8 cellular contexts compared by ENCODE assay signal in the genomic region with DNA sequence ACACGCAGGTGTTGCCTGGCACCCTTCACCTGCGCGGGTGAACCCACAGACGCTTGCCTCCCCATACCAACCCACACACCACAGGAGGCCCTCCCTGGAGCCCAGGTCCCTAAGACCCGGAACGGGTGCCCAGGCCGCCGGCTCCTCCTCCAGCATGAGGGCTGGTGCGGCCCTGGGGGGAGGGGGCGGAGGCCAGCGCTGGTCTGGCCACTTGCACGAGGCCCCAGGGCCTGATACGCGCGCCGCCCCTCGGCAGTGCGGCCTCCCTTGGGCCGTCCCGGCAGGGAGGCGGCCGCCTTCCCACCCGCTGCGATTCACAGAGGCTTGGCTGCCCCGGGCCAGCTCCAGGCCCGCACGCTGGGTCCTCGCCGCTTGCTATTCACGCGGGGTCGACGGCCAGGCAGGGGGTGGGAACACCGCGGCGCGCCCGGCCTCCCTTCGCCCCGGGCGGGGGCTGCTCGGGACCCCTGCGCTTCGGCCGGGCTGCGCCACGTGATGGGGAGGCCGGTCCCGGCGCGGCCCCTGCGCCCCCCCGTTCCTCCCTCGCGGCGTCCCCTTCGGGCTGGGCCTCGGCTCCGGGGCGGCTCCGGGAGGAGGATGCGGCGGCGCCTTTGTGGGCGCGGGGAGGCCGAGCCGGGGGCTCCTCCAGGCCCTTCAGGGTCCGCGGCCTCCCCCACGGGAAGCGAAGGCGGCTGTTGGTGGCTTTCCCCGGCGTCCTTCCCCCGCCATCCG. TPM values are rescaled to one million over a fixed set of nuclear protein-coding genes. Genes with fewer than 3 reads are reported as not detected.
A peak's percentile ranks its signal among the peaks of the same experiment; 100 is the strongest.
DNase-seq lines count a peak whose midpoint lies in the region; ATAC-seq and TF ChIP-seq lines count a peak whose summit lies in the region.

No MANE protein-coding gene starts in this region.

- H3K27me3 ChIP-seq in fibroblast of lung (ENCODE audit: control insufficient read depth, insufficient read depth, low read length), result no peaks in the 10 kb centered on the region

- no peak overlapping the region for H3K27ac Mint-ChIP-seq in nephron progenitor cell

- peaks cover 27% of the 10 kb centered on the region for H3K36me3 ChIP-seq in fibroblast of lung (ENCODE audit: control insufficient read depth, insufficient read depth, low read length)

- H3K27me3 Mint-ChIP-seq in nephron progenitor cell (ENCODE audit: low read depth, poor library complexity), result no peaks in the 10 kb centered on the region

- peak overlapping the region; percentile 95 for H3K4me2 ChIP-seq in fibroblast of lung (ENCODE audit: extremely low read depth, insufficient read depth, low read length)

- peaks cover 1% of the 10 kb centered on the region for H4K20me1 ChIP-seq in fibroblast of lung (ENCODE audit: control insufficient read depth, extremely low read depth, insufficient read depth, low read length)

- H3K4me3 Mint-ChIP-seq in nephron progenitor cell, result peak overlapping the region; percentile 77

- H2AFZ ChIP-seq in fibroblast of lung (ENCODE audit: low read length), result no peak overlapping the region

- TF ChIP-seq CTCF in fibroblast of lung (conservative IDR thresholded peaks at IDR 0.05 in 1 of 2, IDR thresholded peaks at IDR 0.05 in 1 of 2; ENCODE audit: low read depth in 1 of 2, low read length in 2 of 2), result no peak
- no peak for TF ChIP-seq CTCF in nephron progenitor cell (IDR thresholded peaks at IDR 0.05)

- H3K4me1 ChIP-seq in fibroblast of lung (ENCODE audit: control insufficient read depth, extremely low read depth, insufficient read depth, low read length), result peaks cover 14% of the 10 kb centered on the region

- peaks cover 44% of the 10 kb centered on the region for H3K79me2 ChIP-seq in fibroblast of lung (ENCODE audit: control insufficient read depth, insufficient read depth, low read length)

- ATAC-seq in GM18511 (IDR thresholded peaks at IDR 0.05; ENCODE audit: unreplicated experiment), result peak; percentile 9
- no peak for ATAC-seq in GM21576 (IDR thresholded peaks at IDR 0.05; ENCODE audit: unreplicated experiment)

- peaks cover 39% of the 10 kb centered on the region for H3K4me1 Mint-ChIP-seq in nephron progenitor cell

- no peaks in the 10 kb centered on the region for H3K36me3 Mint-ChIP-seq in nephron progenitor cell (ENCODE audit: low read depth)

- H3K9me3 Mint-ChIP-seq in nephron progenitor cell, result no peaks in the 10 kb centered on the region

- DNase-seq in AG20443 (ENCODE audit: low spot score) (peak; percentile 86), HuH-7.5 (ENCODE audit: low spot score) (peak; percentile 77), fibroblast of lung (ENCODE audit: low read depth in 2 of 2) (peak; percentile 47 to 58), nephron progenitor cell (peak; percentile 69), NCI-H2029 treated with DMSO at 0.1 percent for 48 hours (lab: John Stamatoyannopoulos, UW) (no peak)
- peak; percentile 40 for DNase-seq in activated CD8-positive, alpha-beta memory T cell treated with anti-CD3 and anti-CD28 coated beads, Interleukin-2, amount 50 U/mL, for 4 hours

- H3K27ac ChIP-seq in fibroblast of lung (ENCODE audit: insufficient read depth, low read length), result peak overlapping the region; percentile 77

- H3K9ac ChIP-seq in fibroblast of lung (ENCODE audit: insufficient read depth, low read length), result peak overlapping the region; percentile 83

- no peaks in the 10 kb centered on the region for H3K9me3 ChIP-seq in fibroblast of lung (ENCODE audit: control insufficient read depth, insufficient read depth, low read depth, low read length)

- H3K4me3 ChIP-seq in fibroblast of lung (replicated peaks in 1 of 4; ENCODE audit: control extremely low read depth in 1 of 4, insufficient read depth in 1 of 4, low read depth in 3 of 4, low read length in 4 of 4), result peak overlapping the region; percentile 65 to 83 (median 82)

RNA-seq across cellular contexts. Expression of a gene that starts 0.7 kb away (rescaled TPM):
- 85.0 and 242 TPM in 2 replicates for total RNA-seq in fibroblast of lung
- polyA plus RNA-seq in fibroblast of lung, result 36.8 and 84.2 TPM in 2 replicates
- polyA plus RNA-seq in fibroblast of lung (2012), result 140 and 309 TPM in 2 replicates
- 297 and 334 TPM in 2 replicates for polyA minus RNA-seq in fibroblast of lung (ENCODE audit: low replicate concordance)

RNA-seq across cellular contexts. Expression of a gene that starts 31.7 kb away (rescaled TPM):
- 41.0 and 46.2 TPM in 2 replicates for total RNA-seq in fibroblast of lung
- 24.6 and 40.9 TPM in 2 replicates for polyA plus RNA-seq in fibroblast of lung
- polyA plus RNA-seq in fibroblast of lung (2012), result 31.9 and 53.3 TPM in 2 replicates
- polyA minus RNA-seq in fibroblast of lung (ENCODE audit: low replicate concordance), result 21.8 and 64.3 TPM in 2 replicates

RNA-seq across cellular contexts. Expression of a gene that starts 45.7 kb away (rescaled TPM):
- 67.0 and 76.6 TPM in 2 replicates for total RNA-seq in fibroblast of lung
- polyA plus RNA-seq in fibroblast of lung, result 53.3 and 86.1 TPM in 2 replicates
- 79.8 and 124 TPM in 2 replicates for polyA plus RNA-seq in fibroblast of lung (2012)
- 169 and 221 TPM in 2 replicates for polyA minus RNA-seq in fibroblast of lung (ENCODE audit: low replicate concordance)

RNA-seq across cellular contexts. Expression of a gene that starts 45.7 kb away (rescaled TPM):
- 38.5 and 48.9 TPM in 2 replicates for total RNA-seq in fibroblast of lung
- polyA plus RNA-seq in fibroblast of lung, result 14.1 and 14.5 TPM in 2 replicates
- 39.8 and 46.6 TPM in 2 replicates for polyA plus RNA-seq in fibroblast of lung (2012)
- 53.6 and 71.2 TPM in 2 replicates for polyA minus RNA-seq in fibroblast of lung (ENCODE audit: low replicate concordance)

RNA-seq across cellular contexts. Expression of a gene that starts 59.9 kb away (rescaled TPM):
- 38.3 and 43.6 TPM in 2 replicates for total RNA-seq in fibroblast of lung
- 34.8 and 75.3 TPM in 2 replicates for polyA plus RNA-seq in fibroblast of lung
- 48.1 and 90.1 TPM in 2 replicates for polyA plus RNA-seq in fibroblast of lung (2012)
- polyA minus RNA-seq in fibroblast of lung (ENCODE audit: low replicate concordance), result 121 and 132 TPM in 2 replicates
